22 cellular contexts compared by ENCODE assay signal in the genomic region with DNA sequence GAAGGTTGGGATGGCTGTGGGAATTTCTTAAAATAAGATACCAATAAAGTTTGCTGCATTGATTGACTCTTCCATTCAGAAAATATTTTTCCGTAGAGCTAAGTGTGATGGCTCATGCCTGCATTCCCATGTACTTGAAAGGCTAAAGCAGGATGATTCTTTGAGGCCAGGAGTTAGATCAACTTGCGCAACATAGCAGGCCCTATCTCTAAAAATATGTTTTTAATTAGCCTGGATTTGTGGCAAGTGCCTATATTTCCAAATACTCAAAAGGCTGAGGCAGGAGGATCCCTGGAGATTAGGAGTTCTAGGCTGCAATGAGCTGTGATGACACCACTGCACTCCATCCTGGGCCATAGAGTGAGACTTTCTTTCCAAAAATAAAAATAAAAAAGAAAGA.
"Had no signal": no experiment of that assay in that cellular context is flagged by ENCODE, and none has a peak within 500 bp of the region (broad histone marks: within the 10 kb centered on the region; RNA-seq: fewer than 3 reads in every experiment).

No MANE protein-coding gene starts in this region.

- H3K4me1 ChIP-seq: transverse colon had no signal

- H3K4me3 ChIP-seq: cardiac muscle cell, dorsolateral prefrontal cortex, skin epidermis, transverse colon had no signal

- DNase-seq: activated B cell treated with CpG ODN at 0.5 μM for 24 hours; activated CD4-positive, alpha-beta T cell treated with anti-CD3 and anti-CD28 coated beads for 48 hours; activated CD8-positive, alpha-beta T cell treated with anti-CD3 and anti-CD28 coated beads for 36 hours; activated effector memory CD4-positive, alpha-beta T cell treated with anti-CD3 and anti-CD28 coated beads, Interleukin-2, amount 50 U/mL, for 16 hours; activated T-cell treated with anti-CD3 and anti-CD28 coated beads, Interleukin-2, amount 50 U/mL, for 48 hours; aorta; dorsolateral prefrontal cortex; endodermal cell; erythroblast; foreskin melanocyte; immature natural killer cell; nucleus accumbens; posterior cingulate gyrus; retina; stimulated activated CD4-positive, alpha-beta T cell treated with anti-CD3 and anti-CD28 coated beads, Interleukin-15, amount 100 ng/mL, for 24 hours; stimulated activated CD4-positive, alpha-beta T cell treated with anti-CD3 and anti-CD28 coated beads, Interleukin-4, amount 100 ng/mL, for 1 hour; stimulated activated naive CD4-positive, alpha-beta T cell; substantia nigra; T-helper 17 cell; transverse colon had no signal

- H3K27ac ChIP-seq: cardiac muscle cell, dorsolateral prefrontal cortex, skin epidermis, transverse colon had no signal

- ATAC-seq: activated CD8-positive, alpha-beta T cell treated with anti-CD3 and anti-CD28 coated beads for 36 hours; T-helper 17 cell had no signal

- H3K27me3 ChIP-seq: cardiac muscle cell, dorsolateral prefrontal cortex, transverse colon had no signal

- H3K36me3 ChIP-seq: cardiac muscle cell, transverse colon had no signal
